In genomic region chr10:78035933-78036583, GRCh38 we compare ENCODE assay signal across 9 cellular contexts. TPM values are rescaled to one million over a fixed set of nuclear protein-coding genes. Genes with fewer than 3 reads are reported as not detected.
DNase-seq lines count a peak whose midpoint lies in the region; ATAC-seq and TF ChIP-seq lines count a peak whose summit lies in the region.
"Had no signal": no experiment of that assay in that cellular context is flagged by ENCODE, and none has a peak within 500 bp of the region (broad histone marks: within the 10 kb centered on the region; RNA-seq: fewer than 3 reads in every experiment).

No MANE protein-coding gene starts in this region.

- peak overlapping the region; percentile 52 for H3K4me3 Mint-ChIP-seq in CD8-positive, alpha-beta T cell
- H3K4me3 Mint-ChIP-seq in activated naive CD8-positive, alpha-beta T cell treated with anti-CD3 and anti-CD28 coated beads, Interleukin-2, amount 10 ng/mL, durations not matched to agents 7 days and 5 days = peak overlapping the region; percentile 90
- H3K4me3 Mint-ChIP-seq in naive B cell = peak overlapping the region in 5 of 8 donors; percentile 22 to 97 (median 95)

- POLR2A ChIA-PET in CD8-positive, alpha-beta T cell (lab: Charles Lee) = no interaction called here
- POLR2A ChIA-PET in activated naive CD8-positive, alpha-beta T cell treated with anti-CD3 and anti-CD28 coated beads, Interleukin-2, amount 10 ng/mL, durations not matched to agents 7 days and 5 days (lab: Charles Lee) = no interaction called here

- peaks cover 47% of the 10 kb centered on the region for H3K4me1 ChIP-seq in CD8-positive, alpha-beta T cell (ENCODE audit: insufficient read depth, low read length)
- H3K4me1 ChIP-seq in HUES6 (ENCODE audit: control insufficient read depth, insufficient read depth, low read length) = peaks cover 55% of the 10 kb centered on the region
- H3K4me1 ChIP-seq in esophagus squamous epithelium = peaks cover 14 to 65% (median 27%) of the 10 kb centered on the region in 3 donors

- 72 to 75% methylated on average over 9 of the region's 9 CpGs for WGBS in esophagus squamous epithelium, 2 donors

- TF ChIP-seq POLR2A in esophagus squamous epithelium (IDR thresholded peaks at IDR 0.05) = no peak

- H3K36me3 ChIP-seq in CD8-positive, alpha-beta T cell (ENCODE audit: insufficient read depth, low read length) = peaks cover 54% of the 10 kb centered on the region
- peaks cover 68% of the 10 kb centered on the region for H3K36me3 ChIP-seq in HUES6 (ENCODE audit: control insufficient read depth, insufficient read depth, low read length)
- peaks cover 14 to 61% (median 33%) of the 10 kb centered on the region in 3 donors for H3K36me3 ChIP-seq in esophagus squamous epithelium

- peaks cover 66% of the 10 kb centered on the region for H3K4me1 Mint-ChIP-seq in CD8-positive, alpha-beta T cell (ENCODE audit: low read depth)
- peaks cover 39% of the 10 kb centered on the region for H3K4me1 Mint-ChIP-seq in activated naive CD8-positive, alpha-beta T cell treated with anti-CD3 and anti-CD28 coated beads, Interleukin-2, amount 10 ng/mL, durations not matched to agents 7 days and 5 days
- H3K4me1 Mint-ChIP-seq in naive B cell = peaks cover 37 to 60% (median 44%) of the 10 kb centered on the region in 3 donors

- no peak overlapping the region for H3K27ac ChIP-seq in CD8-positive, alpha-beta T cell (ENCODE audit: low read depth, low read length)
- H3K27ac ChIP-seq in HUES6 (ENCODE audit: low read depth, low read length) (no peak overlapping the region), esophagus squamous epithelium (peak overlapping the region in 1 of 4 donors; percentile 18)
- H3K27ac ChIP-seq: body of pancreas had no signal

- H3K27ac Mint-ChIP-seq in CD8-positive, alpha-beta T cell = peak overlapping the region; percentile 83
- H3K27ac Mint-ChIP-seq in activated naive CD8-positive, alpha-beta T cell treated with anti-CD3 and anti-CD28 coated beads, Interleukin-2, amount 10 ng/mL, durations not matched to agents 7 days and 5 days = peak overlapping the region; percentile 64
- H3K27ac Mint-ChIP-seq in naive B cell = peak overlapping the region in 5 of 6 donors; percentile 29 to 93 (median 67)

- no peak for TF ChIP-seq CTCF in CD8-positive, alpha-beta T cell (IDR thresholded peaks at IDR 0.05)
- TF ChIP-seq CTCF in esophagus squamous epithelium (IDR thresholded peaks at IDR 0.05) = no peak

- intact Hi-C loops in CD8-positive, alpha-beta T cell (cut with DNase I, micrococcal nuclease) = loop anchor here (2.0 to 10.0 kb wide), 4 partner anchors 936 to 1789 kb away; partner anchors contain the start of genes NUTM2E (in 1 of the 2), PPIF (in 1 of the 2) and ZCCHC24 (in 1 of the 2)
- intact Hi-C loops in esophagus squamous epithelium (cut with DNase I) = no loop called here

- no peak for DNase-seq in CD8-positive, alpha-beta T cell
- DNase-seq in activated naive CD8-positive, alpha-beta T cell treated with anti-CD3 and anti-CD28 coated beads, Interleukin-2, amount 10 ng/mL, durations not matched to agents 7 days and 5 days = no peak
- DNase-seq in naive B cell (no peak), esophagus squamous epithelium (lab: John Stamatoyannopoulos, UW) (no peak), NCI-H2081 (lab: John Stamatoyannopoulos, UW) (no peak), NCI-H2196 treated with DMSO at 0.1 percent for 48 hours (lab: John Stamatoyannopoulos, UW; ENCODE audit: unreplicated experiment) (no peak)
- DNase-seq: body of pancreas had no signal

- H3K27me3 ChIP-seq in CD8-positive, alpha-beta T cell (ENCODE audit: insufficient read depth, low read length) = no peaks in the 10 kb centered on the region
- H3K27me3 ChIP-seq in HUES6 (ENCODE audit: control insufficient read depth, insufficient read depth, low read length) (no peaks in the 10 kb centered on the region), esophagus squamous epithelium (no peaks in the 10 kb centered on the region)
- H3K27me3 ChIP-seq: body of pancreas had no signal

- CTCF ChIA-PET in CD8-positive, alpha-beta T cell (lab: Charles Lee) = interaction anchor here (3.0 kb wide), 1 partner anchor 11 kb away, joined by 42 read pairs; no protein-coding TSS in a partner anchor

- no peaks in the 10 kb centered on the region for H3K9me3 Mint-ChIP-seq in CD8-positive, alpha-beta T cell
- no peaks in the 10 kb centered on the region for H3K9me3 Mint-ChIP-seq in activated naive CD8-positive, alpha-beta T cell treated with anti-CD3 and anti-CD28 coated beads, Interleukin-2, amount 10 ng/mL, durations not matched to agents 7 days and 5 days
- H3K9me3 Mint-ChIP-seq in naive B cell = no peaks in the 10 kb centered on the region

- H3K4me3 ChIP-seq in CD8-positive, alpha-beta T cell (ENCODE audit: low read depth, low read length) = no peak overlapping the region
- peak overlapping the region; percentile 93 for H3K4me3 ChIP-seq in HUES6 (ENCODE audit: low read depth, low read length)
- peak overlapping the region in 1 of 4 donors; percentile 88 for H3K4me3 ChIP-seq in esophagus squamous epithelium
- H3K4me3 ChIP-seq: body of pancreas had no signal

- peak overlapping the region; percentile 91 for H3K9ac ChIP-seq in HUES6 (ENCODE audit: low read length)

- peaks cover 72% of the 10 kb centered on the region for H3K36me3 Mint-ChIP-seq in CD8-positive, alpha-beta T cell
- H3K36me3 Mint-ChIP-seq in activated naive CD8-positive, alpha-beta T cell treated with anti-CD3 and anti-CD28 coated beads, Interleukin-2, amount 10 ng/mL, durations not matched to agents 7 days and 5 days = peaks cover 52% of the 10 kb centered on the region
- peaks cover 4 to 20% of the 10 kb centered on the region in 2 donors for H3K36me3 Mint-ChIP-seq in naive B cell

- H3K9me3 ChIP-seq in CD8-positive, alpha-beta T cell (ENCODE audit: low read length) = no peaks in the 10 kb centered on the region
- H3K9me3 ChIP-seq in HUES6 (ENCODE audit: control insufficient read depth, insufficient read depth, low read depth, low read length) (no peaks in the 10 kb centered on the region), esophagus squamous epithelium (no peaks in the 10 kb centered on the region)
- H3K9me3 ChIP-seq: body of pancreas had no signal

- no peak for ATAC-seq in CD8-positive, alpha-beta T cell
- ATAC-seq in activated naive CD8-positive, alpha-beta T cell treated with anti-CD3 and anti-CD28 coated beads, Interleukin-2, amount 10 ng/mL, durations not matched to agents 7 days and 5 days (ENCODE audit: low read depth) = no peak
- ATAC-seq in naive B cell (ENCODE audit: low read depth in 2 of 2) (no peak), HG03108 (IDR thresholded peaks at IDR 0.05; ENCODE audit: unreplicated experiment) (no peak)
- ATAC-seq: body of pancreas had no signal

- no peaks in the 10 kb centered on the region for H3K27me3 Mint-ChIP-seq in CD8-positive, alpha-beta T cell (ENCODE audit: low read depth)
- no peaks in the 10 kb centered on the region for H3K27me3 Mint-ChIP-seq in activated naive CD8-positive, alpha-beta T cell treated with anti-CD3 and anti-CD28 coated beads, Interleukin-2, amount 10 ng/mL, durations not matched to agents 7 days and 5 days
- H3K27me3 Mint-ChIP-seq in naive B cell = no peaks in the 10 kb centered on the region

RNA-seq across cellular contexts. Expression of gene RPS24, which starts 2.4 kb away (rescaled TPM):
- 1,000 to 10,000 TPM; 1,832 to 1,931 TPM for total RNA-seq in CD8-positive, alpha-beta T cell
- 1,000 to 10,000 TPM; 1,523 to 1,613 TPM for total RNA-seq in activated naive CD8-positive, alpha-beta T cell treated with anti-CD3 and anti-CD28 coated beads, Interleukin-2, amount 10 ng/mL, durations not matched to agents 7 days and 5 days
- 1,000 to 10,000 TPM in 2 of 6 donors, 100 to 1,000 TPM in 4; 784 to 1,204 (median 985) TPM for polyA plus RNA-seq in naive B cell (ENCODE audit: low read depth in 6 of 6)
- 1,000 to 10,000 TPM; 1,266 to 3,992 (median 2,440) TPM for total RNA-seq in esophagus squamous epithelium

RNA-seq across cellular contexts. Expression of gene POLR3A, which starts 6.7 kb away (rescaled TPM):
- total RNA-seq in CD8-positive, alpha-beta T cell = 1 to 10 TPM; 5.9 to 7.0 TPM
- total RNA-seq in activated naive CD8-positive, alpha-beta T cell treated with anti-CD3 and anti-CD28 coated beads, Interleukin-2, amount 10 ng/mL, durations not matched to agents 7 days and 5 days = 10 to 100 TPM; 18.7 to 20.2 TPM
- 10 to 100 TPM in 1 of 6 donors, 1 to 10 TPM in 4, under 1 TPM in 1; 0.92 to 11.2 (median 6.8) TPM for polyA plus RNA-seq in naive B cell (ENCODE audit: low read depth in 6 of 6)
- 10 to 100 TPM in 3 of 4 donors, 1 to 10 TPM in 1; 8.3 to 13.5 (median 12.0) TPM for total RNA-seq in esophagus squamous epithelium
